In the genomic region with DNA sequence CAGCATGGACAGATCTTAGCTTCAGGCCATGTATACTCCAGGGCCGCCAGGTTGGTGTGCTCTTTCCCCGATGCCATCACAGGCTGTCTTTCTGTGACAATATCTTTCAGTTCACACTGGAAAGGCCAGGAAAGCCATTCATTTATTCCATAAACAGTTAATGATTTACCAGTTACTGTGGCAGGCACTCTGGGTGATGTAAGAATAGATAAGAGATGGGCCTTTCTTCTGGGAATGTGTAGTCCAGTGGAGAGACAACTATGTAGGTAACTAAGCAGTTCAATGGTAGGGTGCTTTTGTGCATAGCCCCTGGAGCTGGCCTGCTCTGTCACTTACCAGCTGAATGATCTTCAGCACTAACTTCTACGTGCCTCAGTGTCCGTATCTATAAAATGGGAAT, we compare ENCODE assay signal across 23 cellular contexts. TPM values are rescaled to one million over a fixed set of nuclear protein-coding genes. Genes with fewer than 3 reads are reported as not detected.
DNase-seq lines count a peak whose midpoint lies in the region; ATAC-seq and FAIRE-seq lines count a peak whose summit lies in the region.
"Had no signal": no experiment of that assay in that cellular context is flagged by ENCODE, and none has a peak within 500 bp of the region (broad histone marks: within the 10 kb centered on the region; RNA-seq: fewer than 3 reads in every experiment).

No MANE protein-coding gene starts in this region.

- DNase-seq in DMS53 treated with DMSO at 0.1 percent for 48 hours (lab: John Stamatoyannopoulos, UW; ENCODE audit: unreplicated experiment), result peak; percentile 77
- DNase-seq in RCC 7860 (ENCODE audit: low spot score), result peak; percentile 5
- peak; percentile 28 for DNase-seq in kidney tubule cell (ENCODE audit: low spot score)
- DNase-seq in renal cortical epithelial cell (ENCODE audit: low read depth), result peak; percentile 14
- no peak for DNase-seq in germinal center (ENCODE audit: low spot score)
- DNase-seq in NCI-H82 (lab: John Stamatoyannopoulos, UW), result no peak
- DNase-seq: AML-193; CD4-positive, alpha-beta T cell; COR-L47; DND-41; HCEC 1CT; Kasumi-1; MG63; NCI-H1417; NCI-H1694; NCI-H2029 treated with DMSO at 0.1 percent for 48 hours; NCI-H446 treated with DMSO at 0.1 percent for 48 hours; SHP77 treated with DMSO at 0.1 percent for 48 hours had no signal

- ATAC-seq in HG03378 (IDR thresholded peaks at IDR 0.05; ENCODE audit: unreplicated experiment) (no peak), GM21717 (IDR thresholded peaks at IDR 0.05; ENCODE audit: unreplicated experiment) (no peak)
- ATAC-seq: A549, Panc1 had no signal

- no peak for FAIRE-seq in RCC 7860 (lab: Jason Lieb, UNC)
- FAIRE-seq: A549, H1 had no signal

RNA-seq across cellular contexts. Expression of gene LEF1, which starts 46.3 kb away (rescaled TPM):
- total RNA-seq in renal cortical epithelial cell, result 0.52 and 18.6 TPM in 2 replicates

Comparison
In these comparisons a context has a peak if more than half of its experiments do, and no peak if none do; other contexts are left out.
1. DNase-seq: peak in DMS53 treated with DMSO at 0.1 percent for 48 hours (single experiment), RCC 7860 (single experiment), kidney tubule cell (single experiment) and renal cortical epithelial cell (single experiment); none in germinal center (single experiment) and NCI-H82 (single experiment).